Comparison of ENCODE assay signal across 12 cellular contexts in genomic region chr11:79236541-79236971, GRCh38.
DNase-seq lines count a peak whose midpoint lies in the region; ATAC-seq, FAIRE-seq and TF ChIP-seq lines count a peak whose summit lies in the region.
"Had no signal": no experiment of that assay in that cellular context is flagged by ENCODE, and none has a peak within 500 bp of the region (broad histone marks: within the 10 kb centered on the region; RNA-seq: fewer than 3 reads in every experiment).

No MANE protein-coding gene starts in this region.

- H3K36me3 ChIP-seq in SJSA1 = no peaks in the 10 kb centered on the region
- H3K36me3 ChIP-seq in fibroblast of lung (ENCODE audit: control insufficient read depth, insufficient read depth, low read length) = no peaks in the 10 kb centered on the region
- no peaks in the 10 kb centered on the region for H3K36me3 ChIP-seq in kidney (ENCODE audit: control insufficient read depth in 1 of 2, insufficient read depth in 2 of 2, low read length in 2 of 2)

- H3K27me3 Mint-ChIP-seq in mesothelial cell of epicardium (ENCODE audit: low read depth) = no peaks in the 10 kb centered on the region

- no peaks in the 10 kb centered on the region for H3K79me2 ChIP-seq in fibroblast of lung (ENCODE audit: control insufficient read depth, insufficient read depth, low read length)

- intact Hi-C loops in kidney (cut with DNase I) = no loop called here

- H3K9me3 ChIP-seq in SJSA1 (replicated peaks) (no peaks in the 10 kb centered on the region), fibroblast of lung (ENCODE audit: control insufficient read depth, insufficient read depth, low read depth, low read length) (no peaks in the 10 kb centered on the region), kidney (ENCODE audit: control insufficient read depth in 1 of 2, low read length in 2 of 2) (no peaks in the 10 kb centered on the region)

- CTCF ChIA-PET in AG04449 (lab: Yijun Ruan, JAX) = no interaction called here

- no peaks in the 10 kb centered on the region for H4K20me1 ChIP-seq in fibroblast of lung (ENCODE audit: control insufficient read depth, extremely low read depth, insufficient read depth, low read length)

- no peak overlapping the region for H2AFZ ChIP-seq in fibroblast of lung (ENCODE audit: low read length)

- no peak for FAIRE-seq in kidney (lab: Jason Lieb, UNC)
- FAIRE-seq: A204.1 had no signal

- TF ChIP-seq CTCF in AG04449 (IDR thresholded peaks at IDR 0.05; ENCODE audit: insufficient read depth, low read length, missing control alignments) (no peak), fibroblast of lung (conservative IDR thresholded peaks at IDR 0.05 in 1 of 2, IDR thresholded peaks at IDR 0.05 in 1 of 2; ENCODE audit: low read depth in 1 of 2, low read length in 2 of 2) (no peak), mesothelial cell of epicardium (IDR thresholded peaks at IDR 0.05; ENCODE audit: unreplicated experiment) (no peak), kidney (IDR thresholded peaks at IDR 0.05; ENCODE audit: borderline replicate concordance, extremely low read depth, insufficient read depth) (no peak)

- peak; percentile 76 for DNase-seq in AG04449 (ENCODE audit: low read depth, low spot score)
- DNase-seq in SJSA1 (ENCODE audit: low read depth in 1 of 2, low spot score in 2 of 2) = peak; percentile 71 to 79
- peak; percentile 90 to 99 for DNase-seq in fibroblast of lung (ENCODE audit: low read depth in 2 of 2)
- DNase-seq in mesothelial cell of epicardium (ENCODE audit: low spot score in 2 of 2, unreplicated experiment in 2 of 2) = no peak
- DNase-seq in kidney = no peak
- no peak for DNase-seq in cerebellum (ENCODE audit: low spot score)
- no peak for DNase-seq in ureter (ENCODE audit: low spot score)
- DNase-seq: activated CD4-positive, CD25-positive, alpha-beta regulatory T cell; cortex of kidney; NCI-H510A treated with DMSO at 0.1 percent for 48 hours had no signal

- no peak overlapping the region for H3K27ac ChIP-seq in SJSA1
- peak overlapping the region; percentile 92 for H3K27ac ChIP-seq in fibroblast of lung (ENCODE audit: insufficient read depth, low read length)
- H3K27ac ChIP-seq in kidney (ENCODE audit: low read depth in 2 of 2, low read length in 2 of 2) = no peak overlapping the region

- POLR2A ChIA-PET in AG04449 (lab: Yijun Ruan, JAX) = interaction anchor here (0.6 to 2.3 kb wide), 4 partner anchors 22 to 864 kb away, joined by 3 to 15 read pairs (median 4); partner anchors contain the start of gene TENM4

- H3K4me3 ChIP-seq in AG04449 (ENCODE audit: low read depth, low read length) (no peak overlapping the region), SJSA1 (no peak overlapping the region), fibroblast of lung (replicated peaks in 1 of 4; ENCODE audit: control extremely low read depth in 1 of 4, insufficient read depth in 1 of 4, low read depth in 3 of 4, low read length in 4 of 4) (peak overlapping the region in 2 of 4 experiments; percentile 3 to 12), kidney (ENCODE audit: low read length in 2 of 2) (no peak overlapping the region)

- H3K4me1 ChIP-seq in SJSA1 (replicated peaks) (peaks cover 17% of the 10 kb centered on the region), fibroblast of lung (ENCODE audit: control insufficient read depth, extremely low read depth, insufficient read depth, low read length) (peaks cover 18% of the 10 kb centered on the region), kidney (ENCODE audit: control insufficient read depth in 1 of 2, insufficient read depth in 1 of 2, low read depth in 1 of 2, low read length in 2 of 2) (peaks cover 5 to 6% of the 10 kb centered on the region in 2 donors)

- ATAC-seq in GM19324 (IDR thresholded peaks at IDR 0.05; ENCODE audit: low FRiP score, unreplicated experiment) = no peak

- H3K4me1 Mint-ChIP-seq in mesothelial cell of epicardium = peaks cover 51% of the 10 kb centered on the region

- no peaks in the 10 kb centered on the region for H3K36me3 Mint-ChIP-seq in mesothelial cell of epicardium

- H3K27me3 ChIP-seq in SJSA1 (replicated peaks) = no peaks in the 10 kb centered on the region
- H3K27me3 ChIP-seq in fibroblast of lung (ENCODE audit: control insufficient read depth, insufficient read depth, low read length) = no peaks in the 10 kb centered on the region

- H3K4me2 ChIP-seq in fibroblast of lung (ENCODE audit: extremely low read depth, insufficient read depth, low read length) = peak overlapping the region; percentile 75

- H3K9ac ChIP-seq in fibroblast of lung (ENCODE audit: insufficient read depth, low read length) (peak overlapping the region; percentile 32), kidney (ENCODE audit: low read length in 2 of 2) (no peak overlapping the region)

- no peak overlapping the region for H3K4me3 Mint-ChIP-seq in mesothelial cell of epicardium

- H3K27ac Mint-ChIP-seq in mesothelial cell of epicardium = peak overlapping the region; percentile 86

- no peaks in the 10 kb centered on the region for H3K9me3 Mint-ChIP-seq in mesothelial cell of epicardium

Comparison
In these comparisons a context has a peak if more than half of its experiments do, and no peak if none do; other contexts are left out.
1. DNase-seq: peak in AG04449 (single experiment), SJSA1 (2 of 2) and fibroblast of lung (2 of 2); none in mesothelial cell of epicardium (0 of 2), kidney (single experiment), cerebellum (single experiment) and ureter (single experiment).